ENCODE assay signal across 22 cellular contexts in genomic region chr16:47921535-47921934, GRCh38.
"Had no signal": no experiment of that assay in that cellular context is flagged by ENCODE, and none has a peak within 500 bp of the region (broad histone marks: within the 10 kb centered on the region; RNA-seq: fewer than 3 reads in every experiment).

No MANE protein-coding gene starts in this region.

- H3K4me3 ChIP-seq: PC-9, Peyer's patch, SJCRH30 had no signal

- H3K27me3 ChIP-seq: Peyer's patch, SJCRH30 had no signal

- DNase-seq: IMR-90; KG1; MV-4-11; NCI-H1048; NCI-H1105 treated with DMSO at 0.1 percent for 48 hours; NCI-H1417 treated with DMSO at 0.1 percent for 48 hours; NCI-H146; NCI-H187; NCI-H2029; NCI-H2081 treated with DMSO at 0.1 percent for 48 hours; NCI-H2171; NCI-H226; NCI-H446; NCI-H510A; NCI-H69; NCI-H774; NK-92 treated with Interleukin-12 subunit alpha and Interleukin-12 subunit beta, amount 100 ng/mL, for 24 hours; PC-9; Peyer's patch; SHP77 treated with DMSO at 0.1 percent for 48 hours; SJCRH30; T-helper 1 cell had no signal

- H2AFZ ChIP-seq: PC-9 had no signal

- H3K4me1 ChIP-seq: Peyer's patch, SJCRH30 had no signal

- H3K27ac ChIP-seq: PC-9, Peyer's patch, SJCRH30 had no signal

- H3K36me3 ChIP-seq: Peyer's patch, SJCRH30 had no signal

- H3K4me2 ChIP-seq: PC-9 had no signal

- H3K9me3 ChIP-seq: Peyer's patch, SJCRH30 had no signal
